Comparison of ENCODE assay signal across 20 cellular contexts in the genomic region with DNA sequence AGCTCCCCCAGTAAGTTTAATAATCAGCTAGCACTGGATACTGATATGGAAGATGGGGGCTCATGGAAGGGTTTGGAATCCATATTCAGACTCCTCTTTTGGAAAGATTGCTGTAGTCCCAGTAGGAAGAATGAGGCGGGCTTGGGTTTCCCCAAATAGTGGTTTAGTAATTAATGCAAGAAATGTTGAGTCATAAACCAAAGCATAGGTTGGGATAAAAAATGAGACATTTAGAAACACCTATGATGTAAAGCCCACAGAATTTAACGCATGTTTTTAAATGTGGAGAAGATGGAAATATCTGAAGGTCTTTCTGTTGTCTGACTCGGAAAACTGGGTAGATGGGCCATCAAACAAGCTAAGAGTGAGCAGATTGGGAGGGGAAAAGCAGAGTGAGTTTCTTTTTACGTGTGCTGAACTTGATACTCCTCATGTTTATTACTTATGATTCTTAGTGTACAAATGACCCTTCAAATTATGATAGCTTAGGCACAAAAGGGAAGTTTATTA.
DNase-seq lines count a peak whose midpoint lies in the region; ATAC-seq and TF ChIP-seq lines count a peak whose summit lies in the region.
"Had no signal": no experiment of that assay in that cellular context is flagged by ENCODE, and none has a peak within 500 bp of the region (broad histone marks: within the 10 kb centered on the region; RNA-seq: fewer than 3 reads in every experiment).

No MANE protein-coding gene starts in this region.

- no peak for TF ChIP-seq CTCF in upper lobe of left lung (IDR thresholded peaks at IDR 0.05)

- H3K4me3 ChIP-seq in ectodermal cell (ENCODE audit: insufficient read depth, low read depth, low read length) (no peak overlapping the region), upper lobe of left lung (no peak overlapping the region)
- H3K4me3 ChIP-seq: right atrium auricular region, upper lobe of right lung had no signal

- H3K27me3 ChIP-seq in ectodermal cell (ENCODE audit: control insufficient read depth, insufficient read depth, low read length, poor library complexity, severe bottlenecking): no peaks in the 10 kb centered on the region
- no peaks in the 10 kb centered on the region for H3K27me3 ChIP-seq in upper lobe of left lung
- H3K27me3 ChIP-seq: brain microvascular endothelial cell, right atrium auricular region, upper lobe of right lung had no signal

- no peaks in the 10 kb centered on the region for H3K27me3 Mint-ChIP-seq in activated T-cell treated with anti-CD3 and anti-CD28 coated beads, Interleukin-2, amount 50 U/mL, for 24 hours
- H3K27me3 Mint-ChIP-seq in T-helper 17 cell: no peaks in the 10 kb centered on the region
- H3K27me3 Mint-ChIP-seq in stimulated activated naive CD8-positive, alpha-beta T cell treated with anti-CD3 and anti-CD28 coated beads, Interleukin-15, Interleukin-2, amounts not matched to agents 100 ng/mL and 50 ng/mL, for 24 hours: no peaks in the 10 kb centered on the region
- H3K27me3 Mint-ChIP-seq in stimulated activated naive B cell treated with anti-CD40 and anti-IgM and Interleukin-4, amounts not matched to agents 10 μg/mL and 1 μg/mL and 100 μg/mL, for 72 hours: no peaks in the 10 kb centered on the region
- H3K27me3 Mint-ChIP-seq: IgD-negative memory B cell had no signal

- H3K36me3 Mint-ChIP-seq in activated T-cell treated with anti-CD3 and anti-CD28 coated beads, Interleukin-2, amount 50 U/mL, for 24 hours (ENCODE audit: low read depth): peaks cover 46% of the 10 kb centered on the region
- H3K36me3 Mint-ChIP-seq in T-helper 17 cell (ENCODE audit: low read depth): peaks cover 9% of the 10 kb centered on the region
- H3K36me3 Mint-ChIP-seq in stimulated activated naive CD8-positive, alpha-beta T cell treated with anti-CD3 and anti-CD28 coated beads, Interleukin-15, Interleukin-2, amounts not matched to agents 100 ng/mL and 50 ng/mL, for 24 hours (ENCODE audit: low read depth): peaks cover 35% of the 10 kb centered on the region
- peaks cover 22 to 36% of the 10 kb centered on the region in 2 donors for H3K36me3 Mint-ChIP-seq in stimulated activated naive B cell treated with anti-CD40 and anti-IgM and Interleukin-4, amounts not matched to agents 10 μg/mL and 1 μg/mL and 100 μg/mL, for 72 hours
- H3K36me3 Mint-ChIP-seq: IgD-negative memory B cell had no signal

- TF ChIP-seq EP300 in upper lobe of left lung (IDR thresholded peaks at IDR 0.05): no peak

- H3K36me3 ChIP-seq in ectodermal cell (ENCODE audit: control insufficient read depth, insufficient read depth, low read length) (no peaks in the 10 kb centered on the region), upper lobe of left lung (peaks cover 0 to 17% (median 10%) of the 10 kb centered on the region in 4 donors)

- no peak overlapping the region for H3K4me3 Mint-ChIP-seq in activated T-cell treated with anti-CD3 and anti-CD28 coated beads, Interleukin-2, amount 50 U/mL, for 24 hours
- no peak overlapping the region for H3K4me3 Mint-ChIP-seq in T-helper 17 cell
- H3K4me3 Mint-ChIP-seq in stimulated activated naive CD8-positive, alpha-beta T cell treated with anti-CD3 and anti-CD28 coated beads, Interleukin-15, Interleukin-2, amounts not matched to agents 100 ng/mL and 50 ng/mL, for 24 hours: peak overlapping the region; percentile 6
- no peak overlapping the region for H3K4me3 Mint-ChIP-seq in stimulated activated naive B cell treated with anti-CD40 and anti-IgM and Interleukin-4, amounts not matched to agents 10 μg/mL and 1 μg/mL and 100 μg/mL, for 72 hours
- H3K4me3 Mint-ChIP-seq: IgD-negative memory B cell had no signal

- H3K27ac ChIP-seq in ectodermal cell (ENCODE audit: insufficient read depth, low read depth, low read length, poor library complexity, severe bottlenecking): peak overlapping the region; percentile 16
- H3K27ac ChIP-seq in upper lobe of left lung: no peak overlapping the region
- H3K27ac ChIP-seq: brain microvascular endothelial cell, right atrium auricular region, upper lobe of right lung had no signal

- H3K27ac Mint-ChIP-seq in activated T-cell treated with anti-CD3 and anti-CD28 coated beads, Interleukin-2, amount 50 U/mL, for 24 hours: peak overlapping the region; percentile 79
- H3K27ac Mint-ChIP-seq in T-helper 17 cell: peak overlapping the region; percentile 59
- H3K27ac Mint-ChIP-seq in stimulated activated naive CD8-positive, alpha-beta T cell treated with anti-CD3 and anti-CD28 coated beads, Interleukin-15, Interleukin-2, amounts not matched to agents 100 ng/mL and 50 ng/mL, for 24 hours: peak overlapping the region; percentile 91
- H3K27ac Mint-ChIP-seq in stimulated activated naive B cell treated with anti-CD40 and anti-IgM and Interleukin-4, amounts not matched to agents 10 μg/mL and 1 μg/mL and 100 μg/mL, for 72 hours: no peak overlapping the region

- no peaks in the 10 kb centered on the region for H3K9me3 Mint-ChIP-seq in activated T-cell treated with anti-CD3 and anti-CD28 coated beads, Interleukin-2, amount 50 U/mL, for 24 hours
- H3K9me3 Mint-ChIP-seq in stimulated activated naive CD8-positive, alpha-beta T cell treated with anti-CD3 and anti-CD28 coated beads, Interleukin-15, Interleukin-2, amounts not matched to agents 100 ng/mL and 50 ng/mL, for 24 hours: no peaks in the 10 kb centered on the region
- no peaks in the 10 kb centered on the region for H3K9me3 Mint-ChIP-seq in stimulated activated naive B cell treated with anti-CD40 and anti-IgM and Interleukin-4, amounts not matched to agents 10 μg/mL and 1 μg/mL and 100 μg/mL, for 72 hours
- H3K9me3 Mint-ChIP-seq: IgD-negative memory B cell had no signal

- no peak for TF ChIP-seq POLR2A in upper lobe of left lung (IDR thresholded peaks at IDR 0.05)

- H3K9me3 ChIP-seq in T-helper 17 cell (ENCODE audit: control insufficient read depth, low read length, poor library complexity, severe bottlenecking) (no peaks in the 10 kb centered on the region), ectodermal cell (ENCODE audit: control insufficient read depth, low read length) (no peaks in the 10 kb centered on the region), upper lobe of left lung (no peaks in the 10 kb centered on the region)
- H3K9me3 ChIP-seq: right atrium auricular region, SK-N-SH, upper lobe of right lung had no signal

- WGBS in ectodermal cell, 2 experiments: 81 to 86% methylated on average over 4 of the region's 4 CpGs
- WGBS in upper lobe of left lung, 2 donors: 65 to 77% methylated on average over 4 of the region's 4 CpGs

- peaks cover 19% of the 10 kb centered on the region for H3K4me1 Mint-ChIP-seq in activated T-cell treated with anti-CD3 and anti-CD28 coated beads, Interleukin-2, amount 50 U/mL, for 24 hours (ENCODE audit: low read depth)
- H3K4me1 Mint-ChIP-seq in T-helper 17 cell: peaks cover 7% of the 10 kb centered on the region
- H3K4me1 Mint-ChIP-seq in stimulated activated naive CD8-positive, alpha-beta T cell treated with anti-CD3 and anti-CD28 coated beads, Interleukin-15, Interleukin-2, amounts not matched to agents 100 ng/mL and 50 ng/mL, for 24 hours (ENCODE audit: low read depth): peaks cover 24% of the 10 kb centered on the region
- H3K4me1 Mint-ChIP-seq in stimulated activated naive B cell treated with anti-CD40 and anti-IgM and Interleukin-4, amounts not matched to agents 10 μg/mL and 1 μg/mL and 100 μg/mL, for 72 hours: peaks cover 7 to 13% of the 10 kb centered on the region in 2 donors
- H3K4me1 Mint-ChIP-seq: IgD-negative memory B cell had no signal

- H3K4me1 ChIP-seq in ectodermal cell (ENCODE audit: control insufficient read depth, insufficient read depth, low read length) (peaks cover 14% of the 10 kb centered on the region), upper lobe of left lung (no peaks in the 10 kb centered on the region)
- H3K4me1 ChIP-seq: right atrium auricular region, upper lobe of right lung had no signal

- ATAC-seq in T-helper 17 cell: no peak
- ATAC-seq in stimulated activated naive B cell treated with anti-CD40 and anti-IgM and Interleukin-4, amounts not matched to agents 10 μg/mL and 1 μg/mL and 100 μg/mL, for 72 hours (replicated peaks): no peak
- no peak for ATAC-seq in upper lobe of left lung (ENCODE audit: low FRiP score in 2 of 2)
- no peak for ATAC-seq in HG03108 (IDR thresholded peaks at IDR 0.05; ENCODE audit: unreplicated experiment)
- ATAC-seq: upper lobe of right lung had no signal

- no peak for DNase-seq in activated T-cell treated with anti-CD3 and anti-CD28 coated beads, Interleukin-2, amount 50 U/mL, for 24 hours
- no peak for DNase-seq in activated T-cell treated with anti-CD3 and anti-CD28 coated beads, Interleukin-2, amount 50 U/mL, for 48 hours
- DNase-seq in T-helper 17 cell (no peak), upper lobe of left lung (no peak)
- DNase-seq in stimulated activated naive B cell treated with anti-CD40 and anti-IgM and Interleukin-4, amounts not matched to agents 10 μg/mL and 1 μg/mL and 100 μg/mL, for 72 hours: no peak
- DNase-seq: brain microvascular endothelial cell; effector CD8-positive, alpha-beta T cell; GDM1; head of caudate nucleus; NCI-H2029 treated with DMSO at 0.1 percent for 48 hours; SK-N-SH; stimulated activated CD4-positive, alpha-beta T cell treated with anti-CD3 and anti-CD28 coated beads, Interleukin-12 subunit alpha, Interleukin-12 subunit beta, amount 100 ng/mL, for 4 hours; stimulated activated CD4-positive, alpha-beta T cell treated with anti-CD3 and anti-CD28 coated beads, Interleukin-4, amount 100 ng/mL, for 4 hours; T-helper 2 cell; upper lobe of right lung had no signal
